ENCODE assay signal across 8 cellular contexts in genomic region chr21:33434770-33435360, GRCh38. TPM values are rescaled to one million over a fixed set of nuclear protein-coding genes. Genes with fewer than 3 reads are reported as not detected.
DNase-seq lines count a peak whose midpoint lies in the region; ATAC-seq and TF ChIP-seq lines count a peak whose summit lies in the region.

No MANE protein-coding gene starts in this region.

- TF ChIP-seq CTCF in osteoblast (IDR thresholded peaks at IDR 0.05; ENCODE audit: extremely low read depth, low read depth, low read length): no peak

- 38 to 49% methylated on average over 5 of the region's 5 CpGs for WGBS in esophagus, 2 donors

- peaks cover 5 to 14% of the 10 kb centered on the region in 2 donors for H3K36me3 ChIP-seq in esophagus (ENCODE audit: control insufficient read depth in 2 of 2, insufficient read depth in 2 of 2, low read length in 1 of 2)
- H3K36me3 ChIP-seq in osteoblast (ENCODE audit: insufficient read depth, low read length): peaks cover 69% of the 10 kb centered on the region

- peak; percentile 94 for DNase-seq in CD1c-positive myeloid dendritic cell (ENCODE audit: extremely low spot score)
- peak; percentile 96 for DNase-seq in osteoblast (ENCODE audit: insufficient read length, low spot score, missing footprints)
- no peak for DNase-seq in NCI-H446 treated with DMSO at 0.1 percent for 48 hours (lab: John Stamatoyannopoulos, UW)
- DNase-seq in retina: no peak

- H3K4me1 ChIP-seq in esophagus (ENCODE audit: control insufficient read depth in 2 of 2, insufficient read depth in 2 of 2, low read length in 1 of 2) (no peaks in the 10 kb centered on the region), osteoblast (ENCODE audit: insufficient read depth, low read length) (peaks cover 17% of the 10 kb centered on the region)

- peaks cover 10% of the 10 kb centered on the region for H4K20me1 ChIP-seq in osteoblast (ENCODE audit: insufficient read depth, low read length)

- peak overlapping the region; percentile 54 for H3K4me2 ChIP-seq in osteoblast (ENCODE audit: insufficient read depth, low read length)

- peaks cover 7% of the 10 kb centered on the region for H3K79me2 ChIP-seq in osteoblast (ENCODE audit: insufficient read depth, low read length)

- H3K27me3 ChIP-seq in esophagus (ENCODE audit: control insufficient read depth in 1 of 2, insufficient read depth in 2 of 2, low read length in 2 of 2): no peaks in the 10 kb centered on the region
- H3K27me3 ChIP-seq in osteoblast (ENCODE audit: insufficient read depth, low read length): no peaks in the 10 kb centered on the region

- no peak overlapping the region for H2AFZ ChIP-seq in osteoblast (ENCODE audit: low read length)

- peak overlapping the region; percentile 96 to 97 for H3K27ac ChIP-seq in esophagus (ENCODE audit: low read depth in 2 of 2, low read length in 1 of 2)
- H3K27ac ChIP-seq in osteoblast (ENCODE audit: low read depth, low read length): peak overlapping the region; percentile 82

- peak; percentile 89 for ATAC-seq in GM19463 (IDR thresholded peaks at IDR 0.05; ENCODE audit: unreplicated experiment)
- ATAC-seq in HG03469 (IDR thresholded peaks at IDR 0.05; ENCODE audit: unreplicated experiment): peak; percentile 78
- ATAC-seq in activated CD4-positive, CD25-positive, alpha-beta regulatory T cell treated with anti-CD3 and anti-CD28 coated beads, Interleukin-2, amount 50 U/mL, for 24 hours: peak; percentile 94 to 95

- no peaks in the 10 kb centered on the region for H3K9me3 ChIP-seq in esophagus (ENCODE audit: control insufficient read depth in 2 of 2, insufficient read depth in 1 of 2, low read depth in 1 of 2, low read length in 1 of 2)
- no peaks in the 10 kb centered on the region for H3K9me3 ChIP-seq in osteoblast (ENCODE audit: low read depth, low read length)

- no peak overlapping the region for H3K4me3 ChIP-seq in esophagus (ENCODE audit: low read depth in 1 of 2, low read length in 2 of 2)
- H3K4me3 ChIP-seq in osteoblast (ENCODE audit: insufficient read depth, low read length): peak overlapping the region; percentile 17

RNA-seq across cellular contexts. Expression of gene IFNGR2, which starts 31.7 kb away (rescaled TPM):
- polyA plus RNA-seq in esophagus: 10 to 100 TPM; 44.9 to 52.5 TPM
- 60.1 and 63.1 TPM in 2 replicates for total RNA-seq in osteoblast

RNA-seq across cellular contexts. Expression of gene TMEM50B, which starts 44.9 kb away (rescaled TPM):
- polyA plus RNA-seq in esophagus: 10 to 100 TPM; 20.3 to 27.4 TPM
- 29.3 and 34.2 TPM in 2 replicates for total RNA-seq in osteoblast

RNA-seq across cellular contexts. Expression of gene DNAJC28, which starts 56.7 kb away (rescaled TPM):
- 1 to 10 TPM; 1.2 to 1.4 TPM for polyA plus RNA-seq in esophagus
- total RNA-seq in osteoblast: 3.2 and 4.0 TPM in 2 replicates

Comparison
In these comparisons a context has a peak if more than half of its experiments do, and no peak if none do; other contexts are left out.
1. DNase-seq: peak in CD1c-positive myeloid dendritic cell (single experiment) and osteoblast (single experiment); none in NCI-H446 treated with DMSO at 0.1 percent for 48 hours (single experiment) and retina (single experiment).
2. Peak in every context shown above with its lines, with median percentiles within 50 percentile points of each other: ATAC-seq.